In genomic region chr22:50714631-50715179, GRCh38 we compare ENCODE assay signal across 18 cellular contexts. TPM values are rescaled to one million over a fixed set of nuclear protein-coding genes. Genes with fewer than 3 reads are reported as not detected.
DNase-seq lines count a peak whose midpoint lies in the region; ATAC-seq and TF ChIP-seq lines count a peak whose summit lies in the region.
"Had no signal": no experiment of that assay in that cellular context is flagged by ENCODE, and none has a peak within 500 bp of the region (broad histone marks: within the 10 kb centered on the region; RNA-seq: fewer than 3 reads in every experiment).

No MANE protein-coding gene starts in this region.

- H3K36me3 ChIP-seq in gastroesophageal sphincter, result peaks cover 0 to 17% of the 10 kb centered on the region in 2 donors
- peaks cover 15% of the 10 kb centered on the region for H3K36me3 ChIP-seq in lower lobe of right lung
- no peaks in the 10 kb centered on the region for H3K36me3 ChIP-seq in upper lobe of right lung
- H3K36me3 ChIP-seq: HAP-1 had no signal

- intact Hi-C loops in Right ventricle myocardium superior (cut with DNase I), result no loop called here
- intact Hi-C loops in cardiac septum (cut with DNase I), result no loop called here
- intact Hi-C loops in lower lobe of right lung (cut with DNase I), result no loop called here
- intact Hi-C loops in upper lobe of right lung (cut with DNase I), result no loop called here

- DNase-seq in Right ventricle myocardium superior (peak; percentile 30), cardiac septum (ENCODE audit: low spot score) (no peak), lower lobe of right lung (no peak), upper lobe of right lung (no peak), omental fat pad (ENCODE audit: low spot score) (no peak), NCI-H2107 (lab: John Stamatoyannopoulos, UW) (no peak), NCI-H128 (lab: John Stamatoyannopoulos, UW; ENCODE audit: unreplicated experiment) (no peak)
- DNase-seq: 8988T, DMS79 treated with DMSO at 0.1 percent for 48 hours, NCI-H1092 treated with DMSO at 0.1 percent for 48 hours, NCI-H2081, NCI-H510A, NCI-H774, OCI-M1, SHP77 treated with DMSO at 0.1 percent for 48 hours had no signal

- TF ChIP-seq EP300 in gastroesophageal sphincter (IDR thresholded peaks at IDR 0.05), result no peak

- no peak for ATAC-seq in Right ventricle myocardium superior (ENCODE audit: poor library complexity)
- ATAC-seq in gastroesophageal sphincter, result no peak
- no peak for ATAC-seq in lower lobe of right lung
- no peak for ATAC-seq in upper lobe of right lung
- no peak for ATAC-seq in omental fat pad (ENCODE audit: low FRiP score)
- ATAC-seq: K562 had no signal

- H3K27ac ChIP-seq in gastroesophageal sphincter (peak overlapping the region in 3 of 4 donors; percentile 29 to 42 (median 31)), lower lobe of right lung (peak overlapping the region; percentile 67), upper lobe of right lung (peak overlapping the region; percentile 47)

- 79 to 80% methylated on average over 1 to 3 of the region's 22 CpGs for WGBS in gastroesophageal sphincter (ENCODE audit: low coverage in 1 of 2), 2 donors

- TF ChIP-seq CTCF in gastroesophageal sphincter (IDR thresholded peaks at IDR 0.05) (no peak), lower lobe of right lung (IDR thresholded peaks at IDR 0.05) (no peak), upper lobe of right lung (IDR thresholded peaks at IDR 0.05) (no peak), omental fat pad (IDR thresholded peaks at IDR 0.05) (no peak)

- H3K4me3 ChIP-seq in gastroesophageal sphincter, result no peak overlapping the region
- no peak overlapping the region for H3K4me3 ChIP-seq in lower lobe of right lung
- no peak overlapping the region for H3K4me3 ChIP-seq in upper lobe of right lung
- H3K4me3 ChIP-seq: HAP-1, K562 had no signal

- peaks cover 9% of the 10 kb centered on the region for H3K27me3 ChIP-seq in gastroesophageal sphincter
- peaks cover under 1% of the 10 kb centered on the region for H3K27me3 ChIP-seq in lower lobe of right lung (ENCODE audit: low read depth)
- H3K27me3 ChIP-seq in upper lobe of right lung, result no peaks in the 10 kb centered on the region

- H3K9me3 ChIP-seq in gastroesophageal sphincter (no peaks in the 10 kb centered on the region), lower lobe of right lung (no peaks in the 10 kb centered on the region), upper lobe of right lung (no peaks in the 10 kb centered on the region)
- H3K9me3 ChIP-seq: HAP-1 had no signal

- peaks cover 0 to 26% (median 0%) of the 10 kb centered on the region in 3 donors for H3K4me1 ChIP-seq in gastroesophageal sphincter
- peaks cover 34% of the 10 kb centered on the region for H3K4me1 ChIP-seq in lower lobe of right lung
- H3K4me1 ChIP-seq in upper lobe of right lung, result peaks cover 4% of the 10 kb centered on the region
- H3K4me1 ChIP-seq: HAP-1 had no signal

- TF ChIP-seq POLR2A in gastroesophageal sphincter (IDR thresholded peaks at IDR 0.05), result no peak

RNA-seq across cellular contexts. Expression of gene ACR, which starts 23.3 kb away (rescaled TPM):
- total RNA-seq in Right ventricle myocardium superior, result 0.43 TPM
- total RNA-seq in cardiac septum, result 0.40 TPM
- not detected for total RNA-seq in gastroesophageal sphincter
- total RNA-seq in lower lobe of right lung, result 0.62 TPM
- 4.5 TPM for total RNA-seq in upper lobe of right lung
- 1 to 10 TPM in 1 of 4 donors, under 1 TPM in 1, not detected in 2; 0.72 to 1.7 TPM for total RNA-seq in omental fat pad
- total RNA-seq: K562 had no signal

RNA-seq across cellular contexts. Expression of gene SHANK3, which starts 42.1 kb away (rescaled TPM):
- total RNA-seq in Right ventricle myocardium superior (19.3 TPM), cardiac septum (25.9 TPM), gastroesophageal sphincter (10 to 100 TPM in 2 of 4 donors, 1 to 10 TPM in 2; 5.9 to 20.5 (median 13.0) TPM), lower lobe of right lung (50.6 TPM), upper lobe of right lung (59.9 TPM), omental fat pad (10 to 100 TPM in 3 of 4 donors, 1 to 10 TPM in 1; 3.3 to 61.3 (median 19.4) TPM)
